ENCODE assay signal across 20 cellular contexts in the genomic region with DNA sequence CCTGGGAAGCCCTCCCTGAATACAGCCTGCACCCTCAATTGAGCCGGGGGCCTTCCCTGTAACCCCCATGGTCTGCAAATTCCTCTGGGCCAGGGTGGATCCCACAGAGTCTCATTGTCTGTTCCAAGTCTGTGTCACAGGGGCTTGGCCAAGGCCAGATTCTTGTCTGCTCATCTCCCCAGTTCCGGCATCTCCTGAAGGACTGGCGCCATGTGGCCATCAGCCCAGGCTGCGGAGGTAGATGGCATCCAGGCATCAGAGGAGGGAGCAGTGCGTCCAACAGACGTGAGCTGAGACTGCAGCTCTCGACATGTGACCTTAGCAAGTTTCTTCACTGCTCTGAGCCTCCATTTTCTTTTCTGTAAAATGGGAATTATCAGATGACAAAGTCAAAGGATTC. TPM values are rescaled to one million over a fixed set of nuclear protein-coding genes. Genes with fewer than 3 reads are reported as not detected.
DNase-seq lines count a peak whose midpoint lies in the region; ATAC-seq and TF ChIP-seq lines count a peak whose summit lies in the region.
"Had no signal": no experiment of that assay in that cellular context is flagged by ENCODE, and none has a peak within 500 bp of the region (broad histone marks: within the 10 kb centered on the region; RNA-seq: fewer than 3 reads in every experiment).

No MANE protein-coding gene starts in this region.

- H3K27me3 ChIP-seq in heart left ventricle (no peaks in the 10 kb centered on the region), esophagus muscularis mucosa (no peaks in the 10 kb centered on the region), stomach smooth muscle (ENCODE audit: control insufficient read depth in 1 of 2, insufficient read depth in 2 of 2, low read length in 2 of 2) (no peaks in the 10 kb centered on the region)

- no peaks in the 10 kb centered on the region for H3K9me3 ChIP-seq in heart left ventricle
- H3K9me3 ChIP-seq in esophagus muscularis mucosa, result no peaks in the 10 kb centered on the region
- H3K9me3 ChIP-seq in stomach smooth muscle (ENCODE audit: control insufficient read depth in 2 of 2, low read length in 2 of 2), result no peaks in the 10 kb centered on the region
- H3K9me3 ChIP-seq: SK-N-SH had no signal

- no peaks in the 10 kb centered on the region for H3K27me3 Mint-ChIP-seq in activated T-helper 17 cell treated with anti-CD3 and anti-CD28 coated beads, Interleukin-2, amount 50 U/mL, for 72 hours
- peaks cover 0 to 4% (median 3%) of the 10 kb centered on the region in 3 donors for H3K27me3 Mint-ChIP-seq in immature natural killer cell (ENCODE audit: low read depth in 3 of 3)
- H3K27me3 Mint-ChIP-seq: CD4-positive, alpha-beta memory T cell had no signal

- no peaks in the 10 kb centered on the region for H3K4me1 Mint-ChIP-seq in activated T-helper 17 cell treated with anti-CD3 and anti-CD28 coated beads, Interleukin-2, amount 50 U/mL, for 72 hours
- peaks cover 25% of the 10 kb centered on the region in 2 donors for H3K4me1 Mint-ChIP-seq in immature natural killer cell

- peak; percentile 22 for DNase-seq in Right ventricle myocardium inferior (ENCODE audit: missing footprints)
- DNase-seq in heart left ventricle, result no peak
- no peak for DNase-seq in esophagus muscularis mucosa (ENCODE audit: extremely low spot score)
- no peak for DNase-seq in activated CD4-positive, CD25-positive, alpha-beta regulatory T cell (lab: John Stamatoyannopoulos, UW)
- DNase-seq in immature natural killer cell, result no peak
- DNase-seq: CD4-positive, alpha-beta memory T cell; DMS79; Kasumi-1; MM.1S; NCI-H1092; NCI-H1436 treated with DMSO at 0.1 percent for 48 hours; NCI-H2029 treated with DMSO at 0.1 percent for 48 hours; NCI-H446 treated with DMSO at 0.1 percent for 48 hours; NCI-H69; OCI-M1; SHP77 treated with DMSO at 0.1 percent for 48 hours; SK-N-SH had no signal

- intact Hi-C loops in Right ventricle myocardium inferior (cut with DNase I) (no loop called here), heart left ventricle (cut with DNase I) (no loop called here), esophagus muscularis mucosa (cut with DNase I) (no loop called here)

- H3K9me3 Mint-ChIP-seq in activated T-helper 17 cell treated with anti-CD3 and anti-CD28 coated beads, Interleukin-2, amount 50 U/mL, for 72 hours, result no peaks in the 10 kb centered on the region
- H3K9me3 Mint-ChIP-seq in immature natural killer cell, result no peaks in the 10 kb centered on the region
- H3K9me3 Mint-ChIP-seq: CD4-positive, alpha-beta memory T cell had no signal

- H3K4me3 ChIP-seq in heart left ventricle (no peak overlapping the region), esophagus muscularis mucosa (no peak overlapping the region), stomach smooth muscle (ENCODE audit: low read length in 2 of 2) (no peak overlapping the region)

- TF ChIP-seq EP300 in esophagus muscularis mucosa (IDR thresholded peaks at IDR 0.05), result no peak

- TF ChIP-seq POLR2A in heart left ventricle (IDR thresholded peaks at IDR 0.05) (no peak), esophagus muscularis mucosa (IDR thresholded peaks at IDR 0.05; ENCODE audit: low read depth) (no peak)

- TF ChIP-seq CTCF in heart left ventricle (IDR thresholded peaks at IDR 0.05) (no peak), esophagus muscularis mucosa (IDR thresholded peaks at IDR 0.05) (no peak)

- peaks cover 6% of the 10 kb centered on the region for H3K36me3 Mint-ChIP-seq in activated T-helper 17 cell treated with anti-CD3 and anti-CD28 coated beads, Interleukin-2, amount 50 U/mL, for 72 hours (ENCODE audit: low read depth)
- H3K36me3 Mint-ChIP-seq in immature natural killer cell, result peaks cover 15 to 27% (median 26%) of the 10 kb centered on the region in 3 donors

- peaks cover 0 to 64% (median 36%) of the 10 kb centered on the region in 9 donors for H3K36me3 ChIP-seq in heart left ventricle
- peaks cover 0 to 81% (median 61%) of the 10 kb centered on the region in 4 donors for H3K36me3 ChIP-seq in esophagus muscularis mucosa
- peaks cover 14 to 34% of the 10 kb centered on the region in 2 donors for H3K36me3 ChIP-seq in stomach smooth muscle (ENCODE audit: control insufficient read depth in 2 of 2, insufficient read depth in 2 of 2, low read length in 2 of 2)

- no peak overlapping the region for H3K27ac ChIP-seq in heart left ventricle
- H3K27ac ChIP-seq in esophagus muscularis mucosa (replicated peaks in 1 of 4), result peak overlapping the region in 3 of 4 donors; percentile 84 to 92 (median 84)
- H3K27ac ChIP-seq in stomach smooth muscle (ENCODE audit: low read length), result peak overlapping the region; percentile 97

- H3K4me3 Mint-ChIP-seq in activated T-helper 17 cell treated with anti-CD3 and anti-CD28 coated beads, Interleukin-2, amount 50 U/mL, for 72 hours, result no peak overlapping the region
- no peak overlapping the region for H3K4me3 Mint-ChIP-seq in immature natural killer cell
- H3K4me3 Mint-ChIP-seq: CD4-positive, alpha-beta memory T cell had no signal

- 91 to 95% (median 94%) methylated on average over 7 of the region's 7 CpGs for WGBS in heart left ventricle, 4 donors
- 93% methylated on average over 7 of the region's 7 CpGs for WGBS in esophagus muscularis mucosa

- no peak overlapping the region for H3K9ac ChIP-seq in stomach smooth muscle (ENCODE audit: low read length in 2 of 2)
- H3K9ac ChIP-seq: SK-N-SH had no signal

- ATAC-seq in Right ventricle myocardium inferior (no peak), heart left ventricle (no peak), GM21367 (IDR thresholded peaks at IDR 0.05; ENCODE audit: unreplicated experiment) (no peak)
- no peak for ATAC-seq in activated T-helper 17 cell treated with anti-CD3 and anti-CD28 coated beads, Interleukin-2, amount 50 U/mL, for 72 hours (replicated peaks)

- H3K27ac Mint-ChIP-seq in activated T-helper 17 cell treated with anti-CD3 and anti-CD28 coated beads, Interleukin-2, amount 50 U/mL, for 72 hours, result peak overlapping the region; percentile 18
- no peak overlapping the region for H3K27ac Mint-ChIP-seq in immature natural killer cell

- H3K4me1 ChIP-seq in heart left ventricle (peaks cover 0 to 10% (median 0%) of the 10 kb centered on the region in 12 donors), esophagus muscularis mucosa (peaks cover 4 to 30% (median 26%) of the 10 kb centered on the region in 4 donors), stomach smooth muscle (ENCODE audit: control insufficient read depth, insufficient read depth, low read length) (peaks cover 25% of the 10 kb centered on the region)

RNA-seq across cellular contexts. Expression of a gene that starts 37.3 kb away (rescaled TPM):
- total RNA-seq in Right ventricle myocardium inferior, result 23.9 TPM
- total RNA-seq in heart left ventricle, result 10 to 100 TPM; 19.8 to 36.7 (median 29.5) TPM
- 10 to 100 TPM; 50.3 to 79.5 TPM for polyA plus RNA-seq in heart left ventricle
- 10 to 100 TPM; 31.8 to 64.9 TPM for total RNA-seq in activated T-helper 17 cell treated with anti-CD3 and anti-CD28 coated beads, Interleukin-2, amount 50 U/mL, for 72 hours
- 10 to 100 TPM; 17.8 to 25.8 (median 22.1) TPM for total RNA-seq in esophagus muscularis mucosa
- 10 to 100 TPM; 32.6 to 35.5 (median 33.2) TPM for polyA plus RNA-seq in immature natural killer cell

Comparison
In these comparisons a context has a peak if more than half of its experiments do, and no peak if none do; other contexts are left out.
1. H3K27ac ChIP-seq: peak in esophagus muscularis mucosa (3 of 4) and stomach smooth muscle (single experiment); none in heart left ventricle (0 of 12).